9 cellular contexts compared by ENCODE assay signal in the genomic region with DNA sequence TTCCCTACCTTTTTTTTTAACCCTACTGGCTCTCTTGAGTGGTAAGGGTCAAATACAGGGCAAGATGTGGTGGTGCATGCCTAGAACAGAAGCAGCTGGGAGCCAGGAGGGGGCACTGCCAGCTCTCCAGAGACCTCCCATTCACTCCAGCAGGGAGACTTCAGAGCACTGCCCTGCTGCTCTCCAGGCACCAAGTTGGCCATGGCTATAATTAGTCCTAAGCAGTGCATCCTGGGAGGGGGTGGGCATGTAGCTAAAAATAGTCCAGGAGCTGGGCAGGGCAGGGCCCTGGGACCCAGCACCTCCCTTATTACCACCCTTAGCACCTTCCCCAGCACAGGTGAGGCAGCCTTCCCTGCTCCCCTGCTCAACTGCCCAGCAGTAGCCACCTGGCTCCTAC. TPM values are rescaled to one million over a fixed set of nuclear protein-coding genes. Genes with fewer than 3 reads are reported as not detected.
DNase-seq lines count a peak whose midpoint lies in the region; ATAC-seq and TF ChIP-seq lines count a peak whose summit lies in the region.
"Had no signal": no experiment of that assay in that cellular context is flagged by ENCODE, and none has a peak within 500 bp of the region (broad histone marks: within the 10 kb centered on the region; RNA-seq: fewer than 3 reads in every experiment).

No MANE protein-coding gene starts in this region.

- H3K36me3 ChIP-seq in smooth muscle cell (ENCODE audit: low read depth), result no peaks in the 10 kb centered on the region

- peak; percentile 53 for DNase-seq in activated naive CD4-positive, alpha-beta T cell treated with anti-CD3 and anti-CD28 coated beads for 36 hours
- no peak for DNase-seq in activated naive CD4-positive, alpha-beta T cell treated with Interleukin-2 at 50 U/mL for 16 hours
- DNase-seq in NCI-H226, result peak; percentile 20
- DNase-seq in epithelial cell of proximal tubule (ENCODE audit: low read depth), result no peak
- DNase-seq in smooth muscle cell (lab: John Stamatoyannopoulos, UW; ENCODE audit: unreplicated experiment), result no peak
- DNase-seq in SKM-1 (lab: John Stamatoyannopoulos, UW; ENCODE audit: unreplicated experiment), result no peak
- DNase-seq in medulla oblongata (ENCODE audit: extremely low spot score), result no peak
- DNase-seq: cerebellar nuclear complex had no signal

- peak; percentile 62 for TF ChIP-seq CTCF in epithelial cell of proximal tubule (conservative IDR thresholded peaks at IDR 0.05; ENCODE audit: low read depth, low read length)
- peak; percentile 21 for TF ChIP-seq CTCF in smooth muscle cell (IDR thresholded peaks at IDR 0.05; ENCODE audit: borderline replicate concordance, insufficient read depth, poor library complexity, severe bottlenecking)

- no peaks in the 10 kb centered on the region for H4K20me1 ChIP-seq in smooth muscle cell (ENCODE audit: low read depth)

- CTCF ChIA-PET in activated naive CD4-positive, alpha-beta T cell treated with anti-CD3 and anti-CD28 coated beads for 36 hours (lab: Charles Lee), result interaction anchor here (0.6 to 8.6 kb wide), 7 partner anchors 8 to 159 kb away, joined by 3 to 91 read pairs (median 10); partner anchors contain the start of gene ANKRD13B

- no peaks in the 10 kb centered on the region for H3K79me2 ChIP-seq in smooth muscle cell (ENCODE audit: low read depth)

- ATAC-seq in HG02870 (IDR thresholded peaks at IDR 0.05; ENCODE audit: unreplicated experiment), result no peak

- H3K9me3 Mint-ChIP-seq in activated naive CD4-positive, alpha-beta T cell treated with anti-CD3 and anti-CD28 coated beads for 36 hours, result no peaks in the 10 kb centered on the region

- H2AFZ ChIP-seq in smooth muscle cell (ENCODE audit: low read depth), result no peak overlapping the region

- H3K9me3 ChIP-seq in smooth muscle cell (replicated peaks; ENCODE audit: low read depth), result no peaks in the 10 kb centered on the region

- H3K4me2 ChIP-seq in smooth muscle cell, result no peak overlapping the region

- H3K4me3 ChIP-seq in epithelial cell of proximal tubule (ENCODE audit: low read depth, low read length) (no peak overlapping the region), smooth muscle cell (no peak overlapping the region)

- no peak overlapping the region for H3K4me3 Mint-ChIP-seq in activated naive CD4-positive, alpha-beta T cell treated with anti-CD3 and anti-CD28 coated beads for 36 hours

- no peak overlapping the region for H3K9ac ChIP-seq in smooth muscle cell (ENCODE audit: low read depth)

- intact Hi-C loops in activated naive CD4-positive, alpha-beta T cell treated with anti-CD3 and anti-CD28 coated beads for 36 hours (cut with micrococcal nuclease), result loop anchor here (5.0 kb wide), 1 partner anchor 227 kb away; the partner anchor contains the start of gene TAOK1

- H3K4me1 ChIP-seq in smooth muscle cell (ENCODE audit: low read depth), result peaks cover 27% of the 10 kb centered on the region

- peaks cover 26% of the 10 kb centered on the region for H3K27me3 ChIP-seq in smooth muscle cell (ENCODE audit: low read depth)

- peaks cover 55% of the 10 kb centered on the region for H3K4me1 Mint-ChIP-seq in activated naive CD4-positive, alpha-beta T cell treated with anti-CD3 and anti-CD28 coated beads for 36 hours (ENCODE audit: low read depth)

- H3K27me3 Mint-ChIP-seq in activated naive CD4-positive, alpha-beta T cell treated with anti-CD3 and anti-CD28 coated beads for 36 hours (ENCODE audit: low read depth), result peaks cover 9% of the 10 kb centered on the region

- H3K27ac Mint-ChIP-seq in activated naive CD4-positive, alpha-beta T cell treated with anti-CD3 and anti-CD28 coated beads for 36 hours, result no peak overlapping the region

- H3F3A ChIP-seq in smooth muscle cell (ENCODE audit: low read depth), result no peaks in the 10 kb centered on the region

- H3K27ac ChIP-seq in smooth muscle cell (ENCODE audit: low read depth), result no peak overlapping the region

- H3K36me3 Mint-ChIP-seq in activated naive CD4-positive, alpha-beta T cell treated with anti-CD3 and anti-CD28 coated beads for 36 hours (ENCODE audit: low read depth), result peaks cover 3% of the 10 kb centered on the region

RNA-seq across cellular contexts. Expression of gene CORO6, which starts 3.5 kb away (rescaled TPM):
- total RNA-seq in activated naive CD4-positive, alpha-beta T cell treated with anti-CD3 and anti-CD28 coated beads for 36 hours, result 10 to 100 TPM; 24.8 to 27.3 TPM
- 4.4 and 28.7 TPM in 2 replicates for total RNA-seq in epithelial cell of proximal tubule
- 2.4 and 6.2 TPM in 2 replicates for total RNA-seq in smooth muscle cell
- polyA plus RNA-seq in smooth muscle cell, result 2.4 and 2.9 TPM in 2 replicates

RNA-seq across cellular contexts. Expression of gene ANKRD13B, which starts 26.3 kb away (rescaled TPM):
- total RNA-seq in activated naive CD4-positive, alpha-beta T cell treated with anti-CD3 and anti-CD28 coated beads for 36 hours, result 10 to 100 TPM; 14.1 to 14.6 TPM
- 12.9 and 30.7 TPM in 2 replicates for total RNA-seq in epithelial cell of proximal tubule
- total RNA-seq in smooth muscle cell, result 2.8 and 3.6 TPM in 2 replicates
- 6.7 and 6.8 TPM in 2 replicates for polyA plus RNA-seq in smooth muscle cell

RNA-seq across cellular contexts. Expression of gene GIT1, which starts 29.8 kb away (rescaled TPM):
- 10 to 100 TPM; 35.5 to 37.5 TPM for total RNA-seq in activated naive CD4-positive, alpha-beta T cell treated with anti-CD3 and anti-CD28 coated beads for 36 hours
- total RNA-seq in epithelial cell of proximal tubule, result 61.3 and 74.3 TPM in 2 replicates
- 12.7 and 17.6 TPM in 2 replicates for total RNA-seq in smooth muscle cell
- polyA plus RNA-seq in smooth muscle cell, result 23.0 and 34.7 TPM in 2 replicates

RNA-seq across cellular contexts. Expression of gene TP53I13, which starts 50.8 kb away (rescaled TPM):
- 10 to 100 TPM; 30.9 to 37.2 TPM for total RNA-seq in activated naive CD4-positive, alpha-beta T cell treated with anti-CD3 and anti-CD28 coated beads for 36 hours
- total RNA-seq in epithelial cell of proximal tubule, result 77.6 and 78.8 TPM in 2 replicates
- 35.4 and 50.7 TPM in 2 replicates for total RNA-seq in smooth muscle cell
- polyA plus RNA-seq in smooth muscle cell, result 105 and 107 TPM in 2 replicates

RNA-seq across cellular contexts. Expression of gene ABHD15, which starts 52.4 kb away (rescaled TPM):
- 1 to 10 TPM; 3.7 to 4.0 TPM for total RNA-seq in activated naive CD4-positive, alpha-beta T cell treated with anti-CD3 and anti-CD28 coated beads for 36 hours
- total RNA-seq in epithelial cell of proximal tubule (8.2 and 11.3 TPM in 2 replicates), smooth muscle cell (5.0 and 7.0 TPM in 2 replicates)
- 6.4 and 7.4 TPM in 2 replicates for polyA plus RNA-seq in smooth muscle cell

Comparison
In these comparisons a context has a peak if more than half of its experiments do, and no peak if none do; other contexts are left out.
1. DNase-seq: peak in activated naive CD4-positive, alpha-beta T cell treated with anti-CD3 and anti-CD28 coated beads for 36 hours (single experiment) and NCI-H226 (single experiment); none in activated naive CD4-positive, alpha-beta T cell treated with Interleukin-2 at 50 U/mL for 16 hours (single experiment), epithelial cell of proximal tubule (single experiment), smooth muscle cell (single experiment), SKM-1 (single experiment) and medulla oblongata (single experiment).